8 cellular contexts compared by ENCODE assay signal in genomic region chr17:49260922-49261291, GRCh38. TPM values are rescaled to one million over a fixed set of nuclear protein-coding genes. Genes with fewer than 3 reads are reported as not detected.
A peak's percentile ranks its signal among the peaks of the same experiment; 100 is the strongest.
DNase-seq lines count a peak whose midpoint lies in the region; ATAC-seq, FAIRE-seq and TF ChIP-seq lines count a peak whose summit lies in the region.

No MANE protein-coding gene starts in this region.

- no peak for TF ChIP-seq POLR2A in adrenal gland (IDR thresholded peaks at IDR 0.05)

- H3K9ac ChIP-seq in keratinocyte (ENCODE audit: control insufficient read depth, extremely low read depth, insufficient read depth, low read length), result no peak overlapping the region
- peak overlapping the region in 3 of 5 donors; percentile 48 to 72 (median 62) for H3K9ac ChIP-seq in subcutaneous abdominal adipose tissue (ENCODE audit: low read length in 5 of 5)

- whole genome bisulfite sequencing in adrenal gland, 4 donors, result 66 to 82% (median 77%) methylated on average over 6 to 7 of the region's 7 CpGs

- H2AFZ ChIP-seq in keratinocyte (ENCODE audit: control insufficient read depth, low read length), result no peak overlapping the region

- peaks cover 15% of the 10 kb centered on the region for H3K27me3 Mint-ChIP-seq in T-helper 2 cell treated with Interferon-gamma antibody and Interleukin-4, amounts not matched to agents 5 μg/mL and 100 μg/mL, for 36 hours (ENCODE audit: low read depth)
- peaks cover 14% of the 10 kb centered on the region for H3K27me3 Mint-ChIP-seq in activated CD8-positive, alpha-beta T cell treated with anti-CD3 and anti-CD28 coated beads, Interleukin-2, amount 10 ng/mL, durations not matched to agents 7 days and 5 days (ENCODE audit: low read depth)

- H4K20me1 ChIP-seq in keratinocyte (ENCODE audit: control insufficient read depth, extremely low read depth, insufficient read depth, low read length), result no peaks in the 10 kb centered on the region

- peaks cover 5% of the 10 kb centered on the region for H3K4me1 ChIP-seq in keratinocyte (ENCODE audit: control insufficient read depth, extremely low read depth, insufficient read depth, low read length)
- H3K4me1 ChIP-seq in subcutaneous abdominal adipose tissue (ENCODE audit: control insufficient read depth in 5 of 5, insufficient read depth in 5 of 5, low read length in 5 of 5), result peaks cover 0 to 15% (median 12%) of the 10 kb centered on the region in 5 donors
- no peaks in the 10 kb centered on the region for H3K4me1 ChIP-seq in adrenal gland (replicated peaks in 1 of 2)

- peak overlapping the region in 1 of 3 experiments; percentile 60 for H3K4me3 ChIP-seq in keratinocyte (ENCODE audit: control insufficient read depth in 2 of 3, extremely low read depth in 1 of 3, insufficient read depth in 2 of 3, low read depth in 1 of 3, low read length in 3 of 3)
- H3K4me3 ChIP-seq in subcutaneous abdominal adipose tissue (ENCODE audit: low read depth in 1 of 5, low read length in 5 of 5), result peak overlapping the region; percentile 58 to 72 (median 69)
- peak overlapping the region in 1 of 4 donors; percentile 65 for H3K4me3 ChIP-seq in adrenal gland

- H3K9me1 ChIP-seq in keratinocyte (ENCODE audit: control insufficient read depth, extremely low read depth, insufficient read depth, low read length), result no peaks in the 10 kb centered on the region

- H3K27me3 ChIP-seq in keratinocyte (ENCODE audit: control insufficient read depth, extremely low read depth, insufficient read depth, low read length), result no peaks in the 10 kb centered on the region
- H3K27me3 ChIP-seq in subcutaneous abdominal adipose tissue (ENCODE audit: control insufficient read depth in 5 of 5, insufficient read depth in 4 of 5, low read length in 5 of 5), result no peaks in the 10 kb centered on the region
- no peaks in the 10 kb centered on the region for H3K27me3 ChIP-seq in adrenal gland

- no peak for FAIRE-seq in keratinocyte (lab: Jason Lieb, UNC)

- H3K79me2 ChIP-seq in keratinocyte (ENCODE audit: control insufficient read depth, insufficient read depth, low read length), result no peaks in the 10 kb centered on the region

- ATAC-seq in activated CD8-positive, alpha-beta T cell treated with anti-CD3 and anti-CD28 coated beads, Interleukin-2, amount 10 ng/mL, durations not matched to agents 7 days and 5 days, result no peak

- intact Hi-C loops in adrenal gland (cut with DNase I), result no loop called here

- no peaks in the 10 kb centered on the region for H3K9me3 ChIP-seq in keratinocyte (ENCODE audit: control insufficient read depth, low read depth, low read length)
- H3K9me3 ChIP-seq in subcutaneous abdominal adipose tissue (ENCODE audit: control insufficient read depth in 5 of 5, low read length in 5 of 5), result no peaks in the 10 kb centered on the region
- no peaks in the 10 kb centered on the region for H3K9me3 ChIP-seq in adrenal gland (replicated peaks in 1 of 3)

- peaks cover 12% of the 10 kb centered on the region for H3K4me1 Mint-ChIP-seq in T-helper 2 cell treated with Interferon-gamma antibody and Interleukin-4, amounts not matched to agents 5 μg/mL and 100 μg/mL, for 36 hours (ENCODE audit: low read depth)
- peaks cover 13% of the 10 kb centered on the region for H3K4me1 Mint-ChIP-seq in activated CD8-positive, alpha-beta T cell treated with anti-CD3 and anti-CD28 coated beads, Interleukin-2, amount 10 ng/mL, durations not matched to agents 7 days and 5 days (ENCODE audit: low read depth)

- POLR2A ChIA-PET in activated CD8-positive, alpha-beta T cell treated with anti-CD3 and anti-CD28 coated beads, Interleukin-2, amount 10 ng/mL, durations not matched to agents 7 days and 5 days (lab: Charles Lee), result interaction anchor here (0.9 kb wide), 1 partner anchor 31 kb away, joined by 3 read pairs; no protein-coding TSS in a partner anchor

- DNase-seq in T-helper 2 cell treated with Interferon-gamma antibody and Interleukin-4, amounts not matched to agents 5 μg/mL and 100 μg/mL, for 36 hours (ENCODE audit: low spot score), result no peak
- DNase-seq in T-helper 2 cell (no peak), keratinocyte (ENCODE audit: low read depth, low spot score) (no peak), mesenteric fat pad (ENCODE audit: low spot score) (no peak), adrenal gland (no peak), SK-N-DZ (ENCODE audit: low spot score) (no peak)
- no peak for DNase-seq in activated CD8-positive, alpha-beta T cell treated with anti-CD3 and anti-CD28 coated beads, Interleukin-2, amount 10 ng/mL, durations not matched to agents 7 days and 5 days

- CTCF ChIA-PET in activated CD8-positive, alpha-beta T cell treated with anti-CD3 and anti-CD28 coated beads, Interleukin-2, amount 10 ng/mL, durations not matched to agents 7 days and 5 days (lab: Charles Lee), result interaction anchor here (1.6 to 2.0 kb wide), 2 partner anchors 42 to 80 kb away, joined by 3 to 5 read pairs; no protein-coding TSS in a partner anchor

- H3K36me3 Mint-ChIP-seq in T-helper 2 cell treated with Interferon-gamma antibody and Interleukin-4, amounts not matched to agents 5 μg/mL and 100 μg/mL, for 36 hours (ENCODE audit: low read depth), result no peaks in the 10 kb centered on the region
- no peaks in the 10 kb centered on the region for H3K36me3 Mint-ChIP-seq in activated CD8-positive, alpha-beta T cell treated with anti-CD3 and anti-CD28 coated beads, Interleukin-2, amount 10 ng/mL, durations not matched to agents 7 days and 5 days (ENCODE audit: low read depth)

- TF ChIP-seq CTCF in keratinocyte (optimal IDR thresholded peaks at IDR 0.05 in 1 of 3, IDR thresholded peaks at IDR 0.05 in 1 of 3, conservative IDR thresholded peaks at IDR 0.05 in 1 of 3; ENCODE audit: extremely low read depth in 1 of 3, insufficient read depth in 2 of 3, low read length in 3 of 3) (no peak), adrenal gland (IDR thresholded peaks at IDR 0.05) (no peak)

- dilution Hi-C loops in keratinocyte (cut with MboI; ENCODE audit: extremely low pct_ligation_motif_present, low sequenced_read_pairs), result no loop called here

- H3K4me2 ChIP-seq in keratinocyte (ENCODE audit: control insufficient read depth, extremely low read depth, insufficient read depth, low read depth, low read length), result peak overlapping the region; percentile 80

- peak overlapping the region; percentile 72 for H3K4me3 Mint-ChIP-seq in T-helper 2 cell treated with Interferon-gamma antibody and Interleukin-4, amounts not matched to agents 5 μg/mL and 100 μg/mL, for 36 hours
- H3K4me3 Mint-ChIP-seq in activated CD8-positive, alpha-beta T cell treated with anti-CD3 and anti-CD28 coated beads, Interleukin-2, amount 10 ng/mL, durations not matched to agents 7 days and 5 days, result peak overlapping the region; percentile 69

- no peak overlapping the region for H3K27ac Mint-ChIP-seq in T-helper 2 cell treated with Interferon-gamma antibody and Interleukin-4, amounts not matched to agents 5 μg/mL and 100 μg/mL, for 36 hours
- H3K27ac Mint-ChIP-seq in activated CD8-positive, alpha-beta T cell treated with anti-CD3 and anti-CD28 coated beads, Interleukin-2, amount 10 ng/mL, durations not matched to agents 7 days and 5 days, result peak overlapping the region; percentile 57

- H3K36me3 ChIP-seq in keratinocyte (ENCODE audit: control insufficient read depth in 2 of 2, extremely low read depth in 1 of 2, insufficient read depth in 2 of 2, low read length in 2 of 2) (no peaks in the 10 kb centered on the region), subcutaneous abdominal adipose tissue (ENCODE audit: control insufficient read depth in 5 of 5, insufficient read depth in 5 of 5, low read length in 5 of 5) (no peaks in the 10 kb centered on the region), adrenal gland (replicated peaks in 1 of 2) (no peaks in the 10 kb centered on the region)

- no peaks in the 10 kb centered on the region for H3K9me3 Mint-ChIP-seq in T-helper 2 cell treated with Interferon-gamma antibody and Interleukin-4, amounts not matched to agents 5 μg/mL and 100 μg/mL, for 36 hours
- no peaks in the 10 kb centered on the region for H3K9me3 Mint-ChIP-seq in activated CD8-positive, alpha-beta T cell treated with anti-CD3 and anti-CD28 coated beads, Interleukin-2, amount 10 ng/mL, durations not matched to agents 7 days and 5 days (ENCODE audit: insufficient read depth)

- no peak overlapping the region for H3K27ac ChIP-seq in keratinocyte (ENCODE audit: control insufficient read depth, insufficient read depth, low read length)
- H3K27ac ChIP-seq in subcutaneous abdominal adipose tissue (ENCODE audit: low read depth, low read length), result no peak overlapping the region
- H3K27ac ChIP-seq in adrenal gland, result peak overlapping the region in 2 of 5 donors; percentile 74 to 88

RNA-seq across cellular contexts. Expression of gene PHOSPHO1, which starts 30.3 kb away (rescaled TPM):
- not detected for total RNA-seq in activated CD8-positive, alpha-beta T cell treated with anti-CD3 and anti-CD28 coated beads, Interleukin-2, amount 10 ng/mL, durations not matched to agents 7 days and 5 days
- polyA plus RNA-seq in keratinocyte (0.04 to 0.13 TPM (median 0.07 TPM) in 3 replicates), adrenal gland (under 1 TPM in 2 of 3 donors, not detected in 1; 0.56 to 0.61 TPM)
- not detected for polyA plus RNA-seq in keratinocyte (2011; ENCODE audit: low read depth)
- polyA plus RNA-seq in keratinocyte (2011; cell fraction: cytosol; rRNA removed), result 0.04 and 0.08 TPM in 2 replicates
- polyA plus RNA-seq in keratinocyte (2011; cell fraction: nucleus; rRNA removed), result 0.06 and 0.09 TPM in 2 replicates
- 0.15 TPM in 1 of 2 replicates, not detected in the other for polyA plus RNA-seq in keratinocyte (2012; ENCODE audit: low replicate concordance)
- 0.13 TPM in 1 of 3 replicates, not detected in the others for polyA minus RNA-seq in keratinocyte
- polyA minus RNA-seq in keratinocyte (2011; cell fraction: cytosol; rRNA and poly(A)+ RNA removed), result not detected
- polyA minus RNA-seq in keratinocyte (2011; cell fraction: nucleus; rRNA and poly(A)+ RNA removed), result not detected in 2 replicates
- total RNA-seq in mesenteric fat pad (1.8 TPM), adrenal gland (under 1 TPM in 4 of 8 donors, not detected in 4; 0.25 to 0.84 (median 0.60) TPM)
- not detected in 2 replicates for polyA plus RNA-seq in SK-N-DZ (2014; cell fraction: cytosol; rRNA removed)
- 0.17 TPM in 1 of 2 replicates, not detected in the other for polyA plus RNA-seq in SK-N-DZ (2014; cell fraction: nucleus; rRNA removed)

RNA-seq across cellular contexts. Expression of gene ABI3, which starts 50.4 kb away (rescaled TPM):
- 100 to 1,000 TPM; 110 to 117 TPM for total RNA-seq in activated CD8-positive, alpha-beta T cell treated with anti-CD3 and anti-CD28 coated beads, Interleukin-2, amount 10 ng/mL, durations not matched to agents 7 days and 5 days
- polyA plus RNA-seq in keratinocyte (0.03 TPM in 1 of 3 replicates, not detected in the others), adrenal gland (10 to 100 TPM in 2 of 3 donors, 1 to 10 TPM in 1; 4.4 to 15.1 (median 13.0) TPM)
- polyA plus RNA-seq in keratinocyte (2011; ENCODE audit: low read depth), result not detected
- not detected in 2 replicates for polyA plus RNA-seq in keratinocyte (2011; cell fraction: cytosol; rRNA removed)
- not detected in 2 replicates for polyA plus RNA-seq in keratinocyte (2011; cell fraction: nucleus; rRNA removed)
- polyA plus RNA-seq in keratinocyte (2012; ENCODE audit: low replicate concordance), result not detected in 2 replicates
- polyA minus RNA-seq in keratinocyte, result not detected in 3 replicates
- polyA minus RNA-seq in keratinocyte (2011; cell fraction: cytosol; rRNA and poly(A)+ RNA removed), result not detected
- polyA minus RNA-seq in keratinocyte (2011; cell fraction: nucleus; rRNA and poly(A)+ RNA removed), result not detected in 2 replicates
- total RNA-seq in mesenteric fat pad (12.5 TPM), adrenal gland (10 to 100 TPM; 10.4 to 39.9 (median 17.5) TPM)
- 0.12 TPM in 1 of 2 replicates, not detected in the other for polyA plus RNA-seq in SK-N-DZ (2014; cell fraction: cytosol; rRNA removed)
- polyA plus RNA-seq in SK-N-DZ (2014; cell fraction: nucleus; rRNA removed), result not detected in 2 replicates

RNA-seq across cellular contexts. Expression of gene GNGT2, which starts 50.5 kb away (rescaled TPM):
- total RNA-seq in activated CD8-positive, alpha-beta T cell treated with anti-CD3 and anti-CD28 coated beads, Interleukin-2, amount 10 ng/mL, durations not matched to agents 7 days and 5 days, result 10 to 100 TPM; 40.0 to 45.4 TPM
- not detected in 3 replicates for polyA plus RNA-seq in keratinocyte
- polyA plus RNA-seq in keratinocyte (2011; ENCODE audit: low read depth), result not detected
- polyA plus RNA-seq in keratinocyte (2011; cell fraction: cytosol; rRNA removed), result not detected in 2 replicates
- not detected in 2 replicates for polyA plus RNA-seq in keratinocyte (2011; cell fraction: nucleus; rRNA removed)
- polyA plus RNA-seq in keratinocyte (2012; ENCODE audit: low replicate concordance), result not detected in 2 replicates
- not detected in 3 replicates for polyA minus RNA-seq in keratinocyte
- polyA minus RNA-seq in keratinocyte (2011; cell fraction: cytosol; rRNA and poly(A)+ RNA removed), result not detected
- polyA minus RNA-seq in keratinocyte (2011; cell fraction: nucleus; rRNA and poly(A)+ RNA removed), result not detected in 2 replicates
- total RNA-seq in mesenteric fat pad, result 1.5 TPM
- total RNA-seq in adrenal gland, result 10 to 100 TPM in 1 of 8 donors, 1 to 10 TPM in 7; 1.2 to 31.9 (median 3.4) TPM
- polyA plus RNA-seq in adrenal gland, result 1 to 10 TPM; 3.2 to 6.5 (median 3.3) TPM
- polyA plus RNA-seq in SK-N-DZ (2014; cell fraction: cytosol; rRNA removed), result not detected in 2 replicates
- polyA plus RNA-seq in SK-N-DZ (2014; cell fraction: nucleus; rRNA removed), result not detected in 2 replicates
